ENCODE assay signal across 1 cellular context in genomic region chr11:6900327-6900999, GRCh38.
TF ChIP-seq lines count a peak whose summit lies in the region.

No MANE protein-coding gene starts in this region.

TF ChIP-seq in HCT116, 20 proteins besides CTCF, POLR2A, EP300 and RAD21:
- TF ChIP-seq POLR2AphosphoS5 (IDR thresholded peaks at IDR 0.05; ENCODE audit: low read depth, low read length), result no peak
